8 cellular contexts compared by ENCODE assay signal in the genomic region with DNA sequence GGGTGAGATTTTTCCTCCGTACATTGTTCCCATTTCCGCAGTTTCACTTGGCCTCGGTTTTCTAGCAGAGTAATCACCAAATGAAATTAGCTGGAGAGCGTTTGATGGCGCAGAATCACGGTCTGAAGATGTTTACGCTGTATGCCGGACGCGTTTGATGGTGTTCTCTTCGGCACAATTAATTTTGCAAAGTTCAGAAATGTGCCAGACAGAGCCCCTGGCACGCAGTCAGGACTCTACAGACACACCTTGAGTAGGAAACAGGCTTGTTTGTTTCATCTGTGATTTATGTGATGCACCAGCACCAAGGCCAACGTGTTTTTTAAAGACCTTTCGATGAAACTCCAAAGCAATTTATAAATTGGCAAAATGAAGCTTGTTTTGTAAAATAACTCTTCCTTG.
DNase-seq lines count a peak whose midpoint lies in the region; ATAC-seq and TF ChIP-seq lines count a peak whose summit lies in the region.

No MANE protein-coding gene starts in this region.

- H3K4me3 ChIP-seq in LNCaP clone FGC (ENCODE audit: low read depth, low read length): peak overlapping the region; percentile 71
- peak overlapping the region; percentile 74 to 79 for H3K4me3 ChIP-seq in muscle layer of duodenum (ENCODE audit: low read depth in 1 of 2, low read length in 2 of 2)

- TF ChIP-seq CTCF in 22Rv1 (IDR thresholded peaks at IDR 0.05) (no peak), LNCaP clone FGC (IDR thresholded peaks at IDR 0.05; ENCODE audit: control insufficient read depth, extremely low read depth, insufficient read depth) (no peak)

- DNase-seq in LNCaP clone FGC (ENCODE audit: low read depth): no peak
- no peak for DNase-seq in CD1c-positive myeloid dendritic cell (ENCODE audit: extremely low spot score)
- no peak for DNase-seq in medulla oblongata (ENCODE audit: extremely low spot score)

- H3K36me3 Mint-ChIP-seq in dendritic cell treated with granulocyte-macrophage colony-stimulating factor and Interleukin-4, amounts not matched to agents 40 ng/mL and 50 ng/mL, for 4 days (ENCODE audit: low read depth): no peaks in the 10 kb centered on the region

- H3K27ac ChIP-seq in 22Rv1 (peak overlapping the region; percentile 86), muscle layer of duodenum (ENCODE audit: low read length) (peak overlapping the region; percentile 56)

- no peak overlapping the region for H3K27ac Mint-ChIP-seq in dendritic cell treated with granulocyte-macrophage colony-stimulating factor and Interleukin-4, amounts not matched to agents 40 ng/mL and 50 ng/mL, for 4 days

- intact Hi-C loops in dendritic cell treated with granulocyte-macrophage colony-stimulating factor and Interleukin-4, amounts not matched to agents 40 ng/mL and 50 ng/mL, for 4 days (cut with micrococcal nuclease): no loop called here

- H3K4me3 Mint-ChIP-seq in dendritic cell treated with granulocyte-macrophage colony-stimulating factor and Interleukin-4, amounts not matched to agents 40 ng/mL and 50 ng/mL, for 4 days: peak overlapping the region; percentile 60

- no peaks in the 10 kb centered on the region for H3K9me3 ChIP-seq in muscle layer of duodenum (ENCODE audit: control insufficient read depth in 1 of 2, low read length in 2 of 2)

- H3K27me3 Mint-ChIP-seq in dendritic cell treated with granulocyte-macrophage colony-stimulating factor and Interleukin-4, amounts not matched to agents 40 ng/mL and 50 ng/mL, for 4 days: peaks cover 65% of the 10 kb centered on the region

- no peaks in the 10 kb centered on the region for H3K36me3 ChIP-seq in muscle layer of duodenum (ENCODE audit: control insufficient read depth in 1 of 2, insufficient read depth in 2 of 2, low read length in 2 of 2)

- peaks cover 0 to 4% of the 10 kb centered on the region in 2 donors for H3K4me1 ChIP-seq in muscle layer of duodenum (ENCODE audit: control insufficient read depth in 1 of 2, insufficient read depth in 2 of 2, low read length in 2 of 2)

- no peaks in the 10 kb centered on the region for H3K9me3 Mint-ChIP-seq in dendritic cell treated with granulocyte-macrophage colony-stimulating factor and Interleukin-4, amounts not matched to agents 40 ng/mL and 50 ng/mL, for 4 days

- H3K27me3 ChIP-seq in muscle layer of duodenum (ENCODE audit: low read depth, low read length): no peaks in the 10 kb centered on the region

- no peaks in the 10 kb centered on the region for H3K4me1 Mint-ChIP-seq in dendritic cell treated with granulocyte-macrophage colony-stimulating factor and Interleukin-4, amounts not matched to agents 40 ng/mL and 50 ng/mL, for 4 days (ENCODE audit: low read depth)

- no peak for ATAC-seq in GM21717 (IDR thresholded peaks at IDR 0.05; ENCODE audit: unreplicated experiment)
- ATAC-seq in GM19463 (IDR thresholded peaks at IDR 0.05; ENCODE audit: unreplicated experiment): no peak
